In genomic region chr5:41918105-41918504, GRCh38 we compare ENCODE assay signal across 13 cellular contexts. TPM values are rescaled to one million over a fixed set of nuclear protein-coding genes. Genes with fewer than 3 reads are reported as not detected.
DNase-seq lines count a peak whose midpoint lies in the region; ATAC-seq and TF ChIP-seq lines count a peak whose summit lies in the region.
"Had no signal": no experiment of that assay in that cellular context is flagged by ENCODE, and none has a peak within 500 bp of the region (broad histone marks: within the 10 kb centered on the region; RNA-seq: fewer than 3 reads in every experiment).

No MANE protein-coding gene starts in this region.

- no peak for TF ChIP-seq CTCF in Caco-2 (IDR thresholded peaks at IDR 0.05; ENCODE audit: insufficient read depth in 1 of 2, low read depth in 1 of 2, low read length in 1 of 2, severe bottlenecking in 1 of 2, unreplicated experiment in 1 of 2)

- CTCF ChIA-PET in Caco-2 (lab: Charles Lee): no interaction called here

- H3K4me1 Mint-ChIP-seq in memory B cell (peaks cover 12% of the 10 kb centered on the region), Caco-2 (ENCODE audit: low read depth, unreplicated experiment) (no peaks in the 10 kb centered on the region)

- intact Hi-C loops in Caco-2 (cut with micrococcal nuclease; ENCODE audit: unreplicated experiment): no loop called here

- no peaks in the 10 kb centered on the region for H3K9me3 ChIP-seq in Caco-2
- H3K9me3 ChIP-seq: thyroid gland had no signal

- H3K36me3 ChIP-seq in Caco-2 (ENCODE audit: control insufficient read depth, insufficient read depth, low read length): no peaks in the 10 kb centered on the region; the same call in 1 of the 2 replicates

- no peak overlapping the region for H3K4me3 Mint-ChIP-seq in memory B cell
- H3K4me3 Mint-ChIP-seq in Caco-2 (ENCODE audit: unreplicated experiment): no peak overlapping the region

- H3K36me3 Mint-ChIP-seq in memory B cell: peaks cover 38% of the 10 kb centered on the region
- H3K36me3 Mint-ChIP-seq in Caco-2 (ENCODE audit: insufficient read depth, unreplicated experiment): peaks cover 44% of the 10 kb centered on the region

- peak; percentile 29 for DNase-seq in SIG-M5 treated with dmso at 0.1 percent for 504 hours (lab: John Stamatoyannopoulos, UW; ENCODE audit: unreplicated experiment)
- DNase-seq in SIG-M5 (lab: John Stamatoyannopoulos, UW): no peak
- DNase-seq in memory B cell (ENCODE audit: low spot score in 2 of 2): no peak
- DNase-seq in Caco-2: no peak
- DNase-seq in NCI-H1436 (lab: John Stamatoyannopoulos, UW): no peak
- DNase-seq in mesenteric fat pad (ENCODE audit: low spot score): no peak
- DNase-seq: 8988T, activated gamma-delta T cell treated with Interleukin-2 at 50 U/mL for 16 hours, caudate nucleus, thyroid gland had no signal

- peak overlapping the region; percentile 70 for H3K27ac Mint-ChIP-seq in memory B cell
- H3K27ac Mint-ChIP-seq in Caco-2 (ENCODE audit: unreplicated experiment): no peak overlapping the region

- BruUV-seq in Caco-2 (replicated peaks; lab: Mats Ljungman, UMichigan): no TSS peak

- no peak overlapping the region for H3K4me3 ChIP-seq in Caco-2 (ENCODE audit: low read depth, low read length)
- H3K4me3 ChIP-seq: hepatocyte, thyroid gland had no signal

- no peaks in the 10 kb centered on the region for H3K27me3 Mint-ChIP-seq in memory B cell
- H3K27me3 Mint-ChIP-seq in Caco-2 (ENCODE audit: insufficient read depth, unreplicated experiment): no peaks in the 10 kb centered on the region

- no peaks in the 10 kb centered on the region for H3K27me3 ChIP-seq in Caco-2 (replicated peaks; ENCODE audit: control insufficient read depth, insufficient read depth, low read length)
- H3K27me3 ChIP-seq: hepatocyte, thyroid gland had no signal

- POLR2A ChIA-PET in Caco-2 (lab: Charles Lee): no interaction called here

- ATAC-seq in GM21529 (IDR thresholded peaks at IDR 0.05; ENCODE audit: unreplicated experiment) (peak; percentile 59), HG03354 (IDR thresholded peaks at IDR 0.05; ENCODE audit: poor library complexity, severe bottlenecking, unreplicated experiment) (peak; percentile 52), memory B cell (ENCODE audit: low read depth) (no peak)

- no peaks in the 10 kb centered on the region for H3K9me3 Mint-ChIP-seq in memory B cell
- no peaks in the 10 kb centered on the region for H3K9me3 Mint-ChIP-seq in Caco-2 (ENCODE audit: unreplicated experiment)

- H3K4me1 ChIP-seq in Caco-2: no peaks in the 10 kb centered on the region
- H3K4me1 ChIP-seq: thyroid gland had no signal

RNA-seq across cellular contexts. Expression of gene FBXO4, which starts 7.0 kb away (rescaled TPM):
- total RNA-seq in Caco-2 (2022): 8.1 and 9.7 TPM in 2 replicates
- total RNA-seq in mesenteric fat pad: 11.2 TPM

RNA-seq across cellular contexts. Expression of gene RIMOC1, which starts 14.0 kb away (rescaled TPM):
- total RNA-seq in Caco-2 (2022): 29.5 and 30.2 TPM in 2 replicates
- total RNA-seq in mesenteric fat pad: 30.6 TPM

RNA-seq across cellular contexts. Expression of gene OXCT1, which starts 47.9 kb away (rescaled TPM):
- total RNA-seq in Caco-2 (2022): 20.6 and 22.5 TPM in 2 replicates
- 46.7 TPM for total RNA-seq in mesenteric fat pad
